1 cellular context compared by ENCODE assay signal in genomic region chr9:130914417-130915095, GRCh38.
TF ChIP-seq lines count a peak whose summit lies in the region.

No MANE protein-coding gene starts in this region.

TF ChIP-seq in GM23338, 12 proteins besides CTCF, POLR2A, EP300 and RAD21 (continued from another document):
- TF ChIP-seq CREB1 (CRISPR knock-in tag; IDR thresholded peaks at IDR 0.05; ENCODE audit: low read depth) = no peak
- no peak for TF ChIP-seq ZNF462 (CRISPR knock-in tag; IDR thresholded peaks at IDR 0.05)
- TF ChIP-seq ZNF331 (CRISPR knock-in tag; IDR thresholded peaks at IDR 0.05; ENCODE audit: low read depth) = no peak
